In the genomic region with DNA sequence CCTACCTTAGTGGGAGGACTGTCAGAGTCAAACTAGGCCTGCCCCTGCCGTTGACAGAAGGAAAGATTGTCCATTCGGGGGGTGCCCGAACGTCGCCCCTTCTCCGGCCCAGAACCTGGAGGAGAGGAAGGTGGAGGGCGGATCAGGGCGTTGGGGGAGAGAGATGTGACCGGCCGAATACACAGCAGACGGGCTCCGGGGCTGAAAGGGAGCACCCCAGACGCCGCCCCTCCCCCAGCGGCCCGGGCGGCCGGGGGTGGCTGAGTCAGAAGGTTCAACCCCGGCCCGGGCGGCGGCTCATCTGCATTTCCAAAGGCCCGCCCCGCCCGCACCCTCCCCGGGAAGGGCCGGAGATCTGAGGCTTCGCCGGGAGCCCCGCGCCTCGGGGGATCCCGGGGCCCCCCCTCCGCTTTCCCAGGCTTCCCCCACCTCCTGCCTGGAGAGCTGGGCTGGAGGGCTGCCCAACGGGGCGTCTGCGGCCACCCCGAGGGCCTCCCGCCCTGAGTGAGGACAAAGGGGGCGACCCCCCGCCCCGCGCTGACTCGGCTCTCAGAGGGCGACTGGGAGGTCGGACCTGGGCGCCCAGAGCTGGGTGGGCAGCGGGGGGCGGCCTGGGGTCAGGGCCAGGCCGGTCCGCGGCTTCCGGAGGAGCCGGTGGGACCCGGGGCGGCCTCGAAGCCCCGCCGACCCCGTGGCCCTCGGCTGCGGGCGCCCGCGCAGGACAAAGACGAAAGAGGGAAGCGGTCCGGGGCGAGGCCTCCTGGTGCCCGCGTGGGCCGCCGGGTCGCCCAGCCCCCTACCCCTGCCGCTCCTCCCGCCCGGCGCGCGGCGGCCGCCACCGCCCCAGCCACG, we compare ENCODE assay signal across 1 cellular context.
TF ChIP-seq lines count a peak whose summit lies in the region.

No MANE protein-coding gene starts in this region.

TF ChIP-seq in HepG2, 621 proteins besides CTCF, POLR2A, EP300 and RAD21 (continued from another document and continues in another):
- TF ChIP-seq, protein P1, sequence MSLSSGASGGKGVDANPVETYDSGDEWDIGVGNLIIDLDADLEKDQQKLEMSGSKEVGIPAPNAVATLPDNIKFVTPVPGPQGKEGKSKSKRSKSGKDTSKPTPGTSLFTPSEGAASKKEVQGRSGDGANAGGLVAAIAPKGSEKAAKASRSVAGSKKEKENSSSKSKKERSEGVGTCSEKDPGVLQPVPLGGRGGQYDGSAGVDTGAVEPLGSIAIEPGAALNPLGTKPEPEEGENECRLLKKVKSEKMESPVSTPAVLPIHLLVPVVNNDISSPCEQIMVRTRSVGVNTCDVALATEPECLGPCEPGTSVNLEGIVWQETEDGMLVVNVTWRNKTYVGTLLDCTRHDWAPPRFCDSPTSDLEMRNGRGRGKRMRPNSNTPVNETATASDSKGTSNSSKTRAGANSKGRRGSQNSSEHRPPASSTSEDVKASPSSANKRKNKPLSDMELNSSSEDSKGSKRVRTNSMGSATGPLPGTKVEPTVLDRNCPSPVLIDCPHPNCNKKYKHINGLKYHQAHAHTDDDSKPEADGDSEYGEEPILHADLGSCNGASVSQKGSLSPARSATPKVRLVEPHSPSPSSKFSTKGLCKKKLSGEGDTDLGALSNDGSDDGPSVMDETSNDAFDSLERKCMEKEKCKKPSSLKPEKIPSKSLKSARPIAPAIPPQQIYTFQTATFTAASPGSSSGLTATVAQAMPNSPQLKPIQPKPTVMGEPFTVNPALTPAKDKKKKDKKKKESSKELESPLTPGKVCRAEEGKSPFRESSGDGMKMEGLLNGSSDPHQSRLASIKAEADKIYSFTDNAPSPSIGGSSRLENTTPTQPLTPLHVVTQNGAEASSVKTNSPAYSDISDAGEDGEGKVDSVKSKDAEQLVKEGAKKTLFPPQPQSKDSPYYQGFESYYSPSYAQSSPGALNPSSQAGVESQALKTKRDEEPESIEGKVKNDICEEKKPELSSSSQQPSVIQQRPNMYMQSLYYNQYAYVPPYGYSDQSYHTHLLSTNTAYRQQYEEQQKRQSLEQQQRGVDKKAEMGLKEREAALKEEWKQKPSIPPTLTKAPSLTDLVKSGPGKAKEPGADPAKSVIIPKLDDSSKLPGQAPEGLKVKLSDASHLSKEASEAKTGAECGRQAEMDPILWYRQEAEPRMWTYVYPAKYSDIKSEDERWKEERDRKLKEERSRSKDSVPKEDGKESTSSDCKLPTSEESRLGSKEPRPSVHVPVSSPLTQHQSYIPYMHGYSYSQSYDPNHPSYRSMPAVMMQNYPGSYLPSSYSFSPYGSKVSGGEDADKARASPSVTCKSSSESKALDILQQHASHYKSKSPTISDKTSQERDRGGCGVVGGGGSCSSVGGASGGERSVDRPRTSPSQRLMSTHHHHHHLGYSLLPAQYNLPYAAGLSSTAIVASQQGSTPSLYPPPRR (CRISPR knock-in tag; IDR thresholded peaks at IDR 0.05; ENCODE audit: borderline replicate concordance), result peak; percentile 70
- 0 out of 3 replicates have a peak, but pooled peaks have one; percentile 24 for TF ChIP-seq MXI1 (IDR thresholded peaks at IDR 0.05; ENCODE audit: borderline replicate concordance, low read depth, low read length)
- no peak for TF ChIP-seq DPF2 (CRISPR knock-in tag; IDR thresholded peaks at IDR 0.05; ENCODE audit: borderline replicate concordance, low read depth)
- no peak for TF ChIP-seq ZNF749 (CRISPR knock-in tag; IDR thresholded peaks at IDR 0.05; ENCODE audit: borderline replicate concordance)
- TF ChIP-seq, protein P2, sequence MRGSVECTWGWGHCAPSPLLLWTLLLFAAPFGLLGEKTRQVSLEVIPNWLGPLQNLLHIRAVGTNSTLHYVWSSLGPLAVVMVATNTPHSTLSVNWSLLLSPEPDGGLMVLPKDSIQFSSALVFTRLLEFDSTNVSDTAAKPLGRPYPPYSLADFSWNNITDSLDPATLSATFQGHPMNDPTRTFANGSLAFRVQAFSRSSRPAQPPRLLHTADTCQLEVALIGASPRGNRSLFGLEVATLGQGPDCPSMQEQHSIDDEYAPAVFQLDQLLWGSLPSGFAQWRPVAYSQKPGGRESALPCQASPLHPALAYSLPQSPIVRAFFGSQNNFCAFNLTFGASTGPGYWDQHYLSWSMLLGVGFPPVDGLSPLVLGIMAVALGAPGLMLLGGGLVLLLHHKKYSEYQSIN (CRISPR knock-in tag; IDR thresholded peaks at IDR 0.05; ENCODE audit: borderline replicate concordance), result no peak
- 0 out of 2 replicates have a peak, but pooled peaks have one; percentile 24 for TF ChIP-seq ZNF772 (CRISPR knock-in tag; IDR thresholded peaks at IDR 0.05)
- TF ChIP-seq PHF8 (CRISPR knock-in tag; IDR thresholded peaks at IDR 0.05), result peak; percentile 36
- TF ChIP-seq ZNF780A (CRISPR knock-in tag; IDR thresholded peaks at IDR 0.05), result no peak
- TF ChIP-seq, protein P3, sequence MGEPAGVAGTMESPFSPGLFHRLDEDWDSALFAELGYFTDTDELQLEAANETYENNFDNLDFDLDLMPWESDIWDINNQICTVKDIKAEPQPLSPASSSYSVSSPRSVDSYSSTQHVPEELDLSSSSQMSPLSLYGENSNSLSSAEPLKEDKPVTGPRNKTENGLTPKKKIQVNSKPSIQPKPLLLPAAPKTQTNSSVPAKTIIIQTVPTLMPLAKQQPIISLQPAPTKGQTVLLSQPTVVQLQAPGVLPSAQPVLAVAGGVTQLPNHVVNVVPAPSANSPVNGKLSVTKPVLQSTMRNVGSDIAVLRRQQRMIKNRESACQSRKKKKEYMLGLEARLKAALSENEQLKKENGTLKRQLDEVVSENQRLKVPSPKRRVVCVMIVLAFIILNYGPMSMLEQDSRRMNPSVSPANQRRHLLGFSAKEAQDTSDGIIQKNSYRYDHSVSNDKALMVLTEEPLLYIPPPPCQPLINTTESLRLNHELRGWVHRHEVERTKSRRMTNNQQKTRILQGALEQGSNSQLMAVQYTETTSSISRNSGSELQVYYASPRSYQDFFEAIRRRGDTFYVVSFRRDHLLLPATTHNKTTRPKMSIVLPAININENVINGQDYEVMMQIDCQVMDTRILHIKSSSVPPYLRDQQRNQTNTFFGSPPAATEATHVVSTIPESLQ (CRISPR knock-in tag; conservative IDR thresholded peaks at IDR 0.05), result no peak
- TF ChIP-seq ZNF12 (CRISPR knock-in tag; IDR thresholded peaks at IDR 0.05), result no peak
- TF ChIP-seq ZNF280B (CRISPR knock-in tag; IDR thresholded peaks at IDR 0.05; ENCODE audit: borderline replicate concordance), result peak; percentile 32; the same call in 1 of the 2 replicates
- no peak for TF ChIP-seq ELF3 (CRISPR knock-in tag; IDR thresholded peaks at IDR 0.05)
- 0 out of 2 replicates have a peak, but pooled peaks have one; percentile 65 for TF ChIP-seq SSRP1 (CRISPR knock-in tag; IDR thresholded peaks at IDR 0.05)
- TF ChIP-seq DRAP1 (CRISPR knock-in tag; IDR thresholded peaks at IDR 0.05), result peak; percentile 20; the same call in 1 of the 2 replicates
- TF ChIP-seq MATR3 (CRISPR knock-in tag; IDR thresholded peaks at IDR 0.05), result no peak
- no peak for TF ChIP-seq PTBP1 (IDR thresholded peaks at IDR 0.05; ENCODE audit: low read depth, low read length, poor library complexity, severe bottlenecking)
- TF ChIP-seq ZNF713 (CRISPR knock-in tag; IDR thresholded peaks at IDR 0.05), result no peak
- TF ChIP-seq, protein P4, sequence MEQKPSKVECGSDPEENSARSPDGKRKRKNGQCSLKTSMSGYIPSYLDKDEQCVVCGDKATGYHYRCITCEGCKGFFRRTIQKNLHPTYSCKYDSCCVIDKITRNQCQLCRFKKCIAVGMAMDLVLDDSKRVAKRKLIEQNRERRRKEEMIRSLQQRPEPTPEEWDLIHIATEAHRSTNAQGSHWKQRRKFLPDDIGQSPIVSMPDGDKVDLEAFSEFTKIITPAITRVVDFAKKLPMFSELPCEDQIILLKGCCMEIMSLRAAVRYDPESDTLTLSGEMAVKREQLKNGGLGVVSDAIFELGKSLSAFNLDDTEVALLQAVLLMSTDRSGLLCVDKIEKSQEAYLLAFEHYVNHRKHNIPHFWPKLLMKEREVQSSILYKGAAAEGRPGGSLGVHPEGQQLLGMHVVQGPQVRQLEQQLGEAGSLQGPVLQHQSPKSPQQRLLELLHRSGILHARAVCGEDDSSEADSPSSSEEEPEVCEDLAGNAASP (CRISPR knock-in tag; IDR thresholded peaks at IDR 0.05; ENCODE audit: borderline replicate concordance), result peak; percentile 67; the same call in 1 of the 2 replicates
- peak; percentile 27; the same call in 1 of the 2 replicates for TF ChIP-seq SP5 (CRISPR knock-in tag; IDR thresholded peaks at IDR 0.05; ENCODE audit: borderline replicate concordance, low read depth)
- 0 out of 2 replicates have a peak, but pooled peaks have one; percentile 25 for TF ChIP-seq KLF12 (CRISPR knock-in tag; IDR thresholded peaks at IDR 0.05; ENCODE audit: borderline replicate concordance)
- TF ChIP-seq, protein P5, sequence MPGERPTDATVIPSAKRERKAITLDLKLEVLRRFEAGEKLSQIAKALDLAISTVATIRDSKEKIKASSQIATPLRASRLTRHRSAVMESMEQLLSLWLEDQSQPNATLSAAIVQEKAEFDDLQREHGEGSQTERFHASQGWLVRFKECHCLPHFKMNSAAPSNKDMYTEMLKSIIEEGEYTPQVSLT (CRISPR knock-in tag; IDR thresholded peaks at IDR 0.05; ENCODE audit: borderline replicate concordance, low read depth), result 0 out of 2 replicates have a peak, but pooled peaks have one; percentile 65
- TF ChIP-seq ZNF414 (CRISPR knock-in tag; IDR thresholded peaks at IDR 0.05), result peak; percentile 24; the same call in 1 of the 2 replicates
- no peak for TF ChIP-seq PRDM4 (CRISPR knock-in tag; IDR thresholded peaks at IDR 0.05; ENCODE audit: borderline replicate concordance)
- 0 out of 2 replicates have a peak, but pooled peaks have one; percentile 51 for TF ChIP-seq NR2C2 (CRISPR knock-in tag; IDR thresholded peaks at IDR 0.05; ENCODE audit: borderline replicate concordance)
- TF ChIP-seq, protein P6, sequence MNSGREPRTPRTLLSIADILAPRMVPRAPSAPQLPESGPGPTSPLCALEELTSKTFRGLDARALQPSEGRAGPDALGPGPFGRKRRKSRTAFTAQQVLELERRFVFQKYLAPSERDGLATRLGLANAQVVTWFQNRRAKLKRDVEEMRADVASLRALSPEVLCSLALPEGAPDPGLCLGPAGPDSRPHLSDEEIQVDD (CRISPR knock-in tag; IDR thresholded peaks at IDR 0.05; ENCODE audit: borderline replicate concordance), result no peak
- TF ChIP-seq HNRNPLL (IDR thresholded peaks at IDR 0.05; ENCODE audit: low read depth, low read length, poor library complexity, severe bottlenecking), result no peak
- no peak for TF ChIP-seq ZNF333 (CRISPR knock-in tag; IDR thresholded peaks at IDR 0.05; ENCODE audit: borderline replicate concordance)
- TF ChIP-seq, protein P7, sequence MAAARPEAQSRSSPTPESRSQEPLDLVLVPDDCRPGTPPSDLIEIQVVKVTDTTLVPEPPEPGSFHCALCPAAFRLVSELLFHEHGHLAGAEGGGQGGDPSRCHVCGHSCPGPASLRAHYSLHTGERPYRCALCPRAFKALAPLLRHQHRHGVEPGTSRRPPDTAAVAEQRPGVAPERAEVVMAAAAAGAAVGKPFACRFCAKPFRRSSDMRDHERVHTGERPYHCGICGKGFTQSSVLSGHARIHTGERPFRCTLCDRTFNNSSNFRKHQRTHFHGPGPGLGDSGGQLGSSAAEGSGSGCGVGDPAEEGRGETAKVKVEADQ (CRISPR knock-in tag; IDR thresholded peaks at IDR 0.05; ENCODE audit: borderline replicate concordance), result no peak; the same call in 1 of the 2 replicates
- 0 out of 2 replicates have a peak, but pooled peaks have one; percentile 27 for TF ChIP-seq MYC (CRISPR knock-in tag; IDR thresholded peaks at IDR 0.05; ENCODE audit: borderline replicate concordance)
- TF ChIP-seq ZNF572 (CRISPR knock-in tag; IDR thresholded peaks at IDR 0.05), result no peak
- TF ChIP-seq ZNF317 (CRISPR knock-in tag; IDR thresholded peaks at IDR 0.05), result 0 out of 2 replicates have a peak, but pooled peaks have one; percentile 14
